Comparison of ENCODE assay signal across 29 cellular contexts in genomic region chr19:1655131-1655981, GRCh38. TPM values are rescaled to one million over a fixed set of nuclear protein-coding genes. Genes with fewer than 3 reads are reported as not detected.
A peak's percentile ranks its signal among the peaks of the same experiment; 100 is the strongest.
DNase-seq lines count a peak whose midpoint lies in the region; ATAC-seq, FAIRE-seq and TF ChIP-seq lines count a peak whose summit lies in the region.
"Had no signal": no experiment of that assay in that cellular context is flagged by ENCODE, and none has a peak within 500 bp of the region (broad histone marks: within the 10 kb centered on the region; RNA-seq: fewer than 3 reads in every experiment).

No MANE protein-coding gene starts in this region.

- H3K27me3 Mint-ChIP-seq in H9 (ENCODE audit: low read depth) = peaks cover 24% of the 10 kb centered on the region

- H4K5ac ChIP-seq in H9 (ENCODE audit: insufficient read length, low read depth, low read length) = no peak overlapping the region

- H3K79me2 ChIP-seq in H9 (ENCODE audit: insufficient read depth, low read length) = peaks cover 3% of the 10 kb centered on the region; the same call in 1 of the 2 replicates

- H3K9me3 Mint-ChIP-seq in H9 = peaks cover 3 to 4% of the 10 kb centered on the region in 2 experiments
- H3K9me3 Mint-ChIP-seq: stimulated activated effector memory CD8-positive, alpha-beta T cell treated with anti-CD3 and anti-CD28 coated beads, Interleukin-12 subunit alpha, Interleukin-12 subunit beta, amount 100 ng/mL, for 72 hours had no signal

- WGBS in H9 (ENCODE audit: extremely low coverage, insufficient read length, low lambda C conversion rate) = no CpG with 5 or more reads among the region's 34 CpGs

- intact Hi-C loops in kidney (cut with DNase I) = no loop called here

- H2BK12ac ChIP-seq in H9 (ENCODE audit: insufficient read length, low read depth, low read length) = no peak overlapping the region

- H3K27ac Mint-ChIP-seq in H9 = no peak overlapping the region

- H4K20me1 ChIP-seq in BLaER1 (no peaks in the 10 kb centered on the region), H9 (ENCODE audit: control insufficient read depth, insufficient read depth, insufficient read length) (no peaks in the 10 kb centered on the region)

- H3K27ac ChIP-seq in BLaER1 (peak overlapping the region; percentile 62), kidney (ENCODE audit: low read depth in 2 of 2, low read length in 2 of 2) (no peak overlapping the region), H9 (ENCODE audit: insufficient read length, low read depth, low read length) (no peak overlapping the region)
- H3K27ac ChIP-seq: adrenal gland, epithelial cell of prostate, neutrophil, Peyer's patch, psoas muscle, SK-N-MC, uterus had no signal

- H4K8ac ChIP-seq in H9 (replicated peaks; ENCODE audit: insufficient read length, low read depth, low read length) = no peak overlapping the region

- no peak for FAIRE-seq in kidney (lab: Jason Lieb, UNC)
- FAIRE-seq: G401.6 had no signal

- no peak overlapping the region for H2BK120ac ChIP-seq in H9 (ENCODE audit: low read depth, low read length, poor library complexity, severe bottlenecking)

- H4K91ac ChIP-seq in H9 (ENCODE audit: insufficient read length, low read depth, low read length) = no peak overlapping the region

- H2BK15ac ChIP-seq in H9 (ENCODE audit: low read depth, low read length) = no peak overlapping the region

- H3K14ac ChIP-seq in H9 (ENCODE audit: insufficient read depth, low read length) = no peak overlapping the region

- H3K36me3 Mint-ChIP-seq in H9 (ENCODE audit: insufficient read depth in 1 of 3, low read depth in 3 of 3) = peaks cover 2 to 7% (median 4%) of the 10 kb centered on the region in 3 experiments; a peak in 6 of 7 replicates

- TF ChIP-seq CTCF in kidney (IDR thresholded peaks at IDR 0.05; ENCODE audit: borderline replicate concordance, extremely low read depth, insufficient read depth) (no peak), H9 (conservative IDR thresholded peaks at IDR 0.05) (no peak)

- H3K4ac ChIP-seq in H9 (ENCODE audit: low read depth, low read length) = no peak overlapping the region

- no peaks in the 10 kb centered on the region for H3K79me1 ChIP-seq in H9 (ENCODE audit: insufficient read depth, low read depth, low read length, poor library complexity, severe bottlenecking)

- H3K36me3 ChIP-seq in BLaER1 (peaks cover under 1% of the 10 kb centered on the region; the same call in 1 of the 2 replicates), kidney (ENCODE audit: control insufficient read depth in 1 of 2, insufficient read depth in 2 of 2, low read length in 2 of 2) (no peaks in the 10 kb centered on the region)
- H3K36me3 ChIP-seq: adrenal gland, HAP-1, neutrophil, Peyer's patch, uterus had no signal

- peaks cover 9 to 24% of the 10 kb centered on the region in 2 experiments for H3K4me1 Mint-ChIP-seq in H9

- H3K4me1 ChIP-seq in BLaER1 = peaks cover 73% of the 10 kb centered on the region
- H3K4me1 ChIP-seq in kidney (ENCODE audit: control insufficient read depth in 1 of 2, insufficient read depth in 1 of 2, low read depth in 1 of 2, low read length in 2 of 2) = peaks cover 0 to 3% of the 10 kb centered on the region in 2 donors
- H3K4me1 ChIP-seq in H9 (ENCODE audit: insufficient read depth, low read length) = no peaks in the 10 kb centered on the region
- H3K4me1 ChIP-seq: HAP-1 had no signal

- H2AFZ ChIP-seq in H9 (ENCODE audit: low read length) = no peak overlapping the region

- H3K23me2 ChIP-seq in H9 (ENCODE audit: insufficient read length, low read depth, low read length, poor library complexity, severe bottlenecking) = peaks cover 9% of the 10 kb centered on the region

- no peak overlapping the region for H3K18ac ChIP-seq in H9 (ENCODE audit: insufficient read length, low read depth, low read length)

- H3K9ac ChIP-seq in BLaER1 (peak overlapping the region; percentile 23; the same call in 1 of the 2 replicates), kidney (ENCODE audit: low read length in 2 of 2) (no peak overlapping the region), H9 (ENCODE audit: extremely low read depth, insufficient read length, low read length) (no peak overlapping the region)

- H3T11ph ChIP-seq in H9 (ENCODE audit: low read length) = no peak overlapping the region

- H2BK20ac ChIP-seq in H9 (ENCODE audit: low read depth, low read length, poor library complexity, severe bottlenecking) = no peak overlapping the region

- no peak overlapping the region for H2BK5ac ChIP-seq in H9 (ENCODE audit: insufficient read length, low read length)

- no peak overlapping the region for H2AK5ac ChIP-seq in H9 (ENCODE audit: insufficient read length, low read length)

- no peak overlapping the region for H3K56ac ChIP-seq in H9 (ENCODE audit: insufficient read length, low read depth, low read length)

- no peak overlapping the region for H3K23ac ChIP-seq in H9 (ENCODE audit: insufficient read length, low read depth, low read length)

- H3K4me2 ChIP-seq in BLaER1 (peak overlapping the region; percentile 88), H9 (ENCODE audit: insufficient read depth, insufficient read length, low read length) (no peak overlapping the region)

- H3K4me3 ChIP-seq in BLaER1 = no peak overlapping the region
- no peak overlapping the region for H3K4me3 ChIP-seq in kidney (ENCODE audit: low read length in 2 of 2)
- H3K4me3 ChIP-seq: adrenal gland, HAP-1, mucosa of descending colon, Peyer's patch, psoas muscle, SK-N-MC, uterus had no signal

- no peak for ATAC-seq in HG03045 (IDR thresholded peaks at IDR 0.05; ENCODE audit: unreplicated experiment)
- ATAC-seq in left lobe of liver = no peak
- ATAC-seq: mucosa of descending colon; psoas muscle; stimulated activated effector memory CD8-positive, alpha-beta T cell treated with anti-CD3 and anti-CD28 coated beads, Interleukin-12 subunit alpha, Interleukin-12 subunit beta, amount 100 ng/mL, for 72 hours had no signal

- in situ Hi-C loops in G401 (cut with HindIII; ENCODE audit: low sequenced_read_pairs) = no loop called here

- DNase-seq in HT-29 (ENCODE audit: low spot score) = peak; percentile 69
- DNase-seq in T1000 (lab: John Stamatoyannopoulos, UW) = peak; percentile 41
- DNase-seq in kidney = peak; percentile 76
- DNase-seq in G401 (ENCODE audit: low spot score) = no peak
- no peak for DNase-seq in H9
- DNase-seq in left lobe of liver (ENCODE audit: low spot score) = no peak
- DNase-seq: activated CD4-positive, alpha-beta T cell treated with anti-CD3 and anti-CD28 coated beads, Interleukin-2, amount 50 U/mL, for 4 hours; activated CD8-positive, alpha-beta memory T cell treated with anti-CD3 and anti-CD28 coated beads, Interleukin-2, amount 50 U/mL, for 48 hours; activated effector memory CD4-positive, alpha-beta T cell treated with Interleukin-2 at 50 U/mL for 16 hours; adrenal gland; C1 segment of cervical spinal cord; caudate nucleus; hypothalamus; NCI-H1436; NCI-H510A; Peyer's patch; psoas muscle; stimulated activated CD4-positive, alpha-beta T cell treated with anti-CD3 and anti-CD28 coated beads, Interleukin-2, amount 100 ng/mL, for 24 hours; T-helper 2 cell; uterus had no signal

- H3K4me3 Mint-ChIP-seq in H9 = no peak overlapping the region

- H3K27me3 ChIP-seq in BLaER1 = no peaks in the 10 kb centered on the region
- no peaks in the 10 kb centered on the region for H3K27me3 ChIP-seq in H9 (ENCODE audit: insufficient read depth, low read length)
- H3K27me3 ChIP-seq: adrenal gland, Peyer's patch, uterus had no signal

- H3K9me3 ChIP-seq in BLaER1 (no peaks in the 10 kb centered on the region), kidney (ENCODE audit: control insufficient read depth in 1 of 2, low read length in 2 of 2) (no peaks in the 10 kb centered on the region), H9 (ENCODE audit: control insufficient read depth, low read depth, low read length) (no peaks in the 10 kb centered on the region)
- H3K9me3 ChIP-seq: adrenal gland, HAP-1, mucosa of descending colon, neutrophil, Peyer's patch, psoas muscle, uterus had no signal

RNA-seq across cellular contexts. Expression of gene TCF3, which starts 2.9 kb away (rescaled TPM):
- total RNA-seq in HT-29 (2014; rRNA removed; shearing (Covaris generic)) = 241 and 271 TPM in 2 replicates
- total RNA-seq in kidney (50.2 TPM), H9 (2021) (304 TPM in 2 replicates), left lobe of liver (14.2 TPM)
- polyA plus RNA-seq in kidney (ENCODE audit: insufficient read depth, low read depth, low replicate concordance) = 20.3 TPM
- total RNA-seq in G401 (2014; rRNA removed; shearing (Covaris generic)) = 171 and 220 TPM in 2 replicates

RNA-seq across cellular contexts. Expression of gene UQCR11, which starts 50.1 kb away (rescaled TPM):
- total RNA-seq in HT-29 (2014; rRNA removed; shearing (Covaris generic)) = 121 and 155 TPM in 2 replicates
- total RNA-seq in kidney = 200 TPM
- polyA plus RNA-seq in kidney (ENCODE audit: insufficient read depth, low read depth, low replicate concordance) = 777 TPM
- 141 and 200 TPM in 2 replicates for total RNA-seq in G401 (2014; rRNA removed; shearing (Covaris generic))
- total RNA-seq in H9 (2021) = 166 and 174 TPM in 2 replicates
- 220 TPM for total RNA-seq in left lobe of liver

Comparison
In these comparisons a context has a peak if more than half of its experiments do, and no peak if none do; other contexts are left out.
1. DNase-seq: peak in HT-29 (single experiment), T1000 (single experiment) and kidney (single experiment); none in G401 (single experiment), H9 (single experiment) and left lobe of liver (single experiment).